ENCODE assay signal across 22 cellular contexts in the genomic region with DNA sequence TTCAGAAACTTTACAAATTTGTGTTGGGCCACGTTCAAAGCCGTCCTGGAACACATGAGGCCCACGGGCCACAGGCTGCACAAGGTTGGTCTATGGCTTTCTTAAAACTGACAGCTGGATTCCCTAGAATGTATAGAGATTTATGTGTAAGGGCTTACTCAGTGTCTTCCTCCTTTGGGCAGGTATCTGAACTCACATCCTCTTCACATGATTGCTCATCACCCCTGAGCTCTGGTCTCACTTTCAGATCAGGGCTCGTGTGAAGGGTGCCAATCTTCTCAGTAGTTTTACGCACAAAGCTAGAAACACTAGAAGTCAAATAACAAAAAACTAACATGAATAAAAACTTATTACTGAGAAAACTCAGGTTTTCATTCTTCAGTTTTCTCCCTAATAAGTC. TPM values are rescaled to one million over a fixed set of nuclear protein-coding genes. Genes with fewer than 3 reads are reported as not detected.
DNase-seq lines count a peak whose midpoint lies in the region; ATAC-seq and TF ChIP-seq lines count a peak whose summit lies in the region.
"Had no signal": no experiment of that assay in that cellular context is flagged by ENCODE, and none has a peak within 500 bp of the region (broad histone marks: within the 10 kb centered on the region; RNA-seq: fewer than 3 reads in every experiment).

No MANE protein-coding gene starts in this region.

- ATAC-seq in GM18870 (IDR thresholded peaks at IDR 0.05; ENCODE audit: unreplicated experiment) (peak; percentile 65), HG02610 (IDR thresholded peaks at IDR 0.05; ENCODE audit: unreplicated experiment) (peak; percentile 80)
- peak; percentile 97 for ATAC-seq in activated T-helper 17 cell treated with anti-CD3 and anti-CD28 coated beads, Interleukin-2, amount 50 U/mL, for 72 hours (replicated peaks)
- ATAC-seq: A549, left ventricle myocardium superior had no signal

- TF ChIP-seq CTCF in glutamatergic neuron (IDR thresholded peaks at IDR 0.05; ENCODE audit: partially characterized antibody, unreplicated experiment): no peak

- in situ Hi-C loops in G401 (cut with HindIII; ENCODE audit: low sequenced_read_pairs): no loop called here

- intact Hi-C loops in activated CD4-positive, alpha-beta memory T cell treated with anti-CD3 and anti-CD28 coated beads for 36 hours (cut with micrococcal nuclease): no loop called here

- CTCF ChIA-PET in activated CD4-positive, alpha-beta memory T cell treated with anti-CD3 and anti-CD28 coated beads for 36 hours (lab: Charles Lee): interaction anchor here (0.5 to 1.8 kb wide), 4 partner anchors 51 to 468 kb away, joined by 3 to 11 read pairs (median 3); no protein-coding TSS in a partner anchor
- CTCF ChIA-PET in activated CD4-positive, alpha-beta memory T cell treated with anti-CD3 and anti-CD28 coated beads, Interleukin-2, amount 10 ng/mL, durations not matched to agents 7 days and 5 days (lab: Charles Lee): interaction anchor here (0.9 to 2.7 kb wide), 5 partner anchors 12 to 51 kb away, joined by 3 to 13 read pairs (median 5); a partner anchor contains a TSS

- H3K4me1 Mint-ChIP-seq in activated CD4-positive, alpha-beta memory T cell treated with anti-CD3 and anti-CD28 coated beads for 36 hours (ENCODE audit: low read depth): peaks cover 17% of the 10 kb centered on the region
- H3K4me1 Mint-ChIP-seq in activated CD4-positive, alpha-beta memory T cell treated with anti-CD3 and anti-CD28 coated beads, Interleukin-2, amount 10 ng/mL, durations not matched to agents 7 days and 5 days: peaks cover 20% of the 10 kb centered on the region
- H3K4me1 Mint-ChIP-seq in activated T-helper 17 cell treated with anti-CD3 and anti-CD28 coated beads, Interleukin-2, amount 50 U/mL, for 72 hours: peaks cover 7% of the 10 kb centered on the region
- H3K4me1 Mint-ChIP-seq in glutamatergic neuron (ENCODE audit: low read depth, unreplicated experiment): no peaks in the 10 kb centered on the region
- H3K4me1 Mint-ChIP-seq: activated naive CD4-positive, alpha-beta T cell treated with anti-CD3 and anti-CD28 coated beads, Interleukin-2, amount 50 U/mL, for 24 hours; endodermal cell had no signal

- H3K27me3 Mint-ChIP-seq in activated CD4-positive, alpha-beta memory T cell treated with anti-CD3 and anti-CD28 coated beads for 36 hours: no peaks in the 10 kb centered on the region
- H3K27me3 Mint-ChIP-seq in activated CD4-positive, alpha-beta memory T cell treated with anti-CD3 and anti-CD28 coated beads, Interleukin-2, amount 10 ng/mL, durations not matched to agents 7 days and 5 days: no peaks in the 10 kb centered on the region
- no peaks in the 10 kb centered on the region for H3K27me3 Mint-ChIP-seq in activated T-helper 17 cell treated with anti-CD3 and anti-CD28 coated beads, Interleukin-2, amount 50 U/mL, for 72 hours
- H3K27me3 Mint-ChIP-seq in glutamatergic neuron (ENCODE audit: unreplicated experiment): no peaks in the 10 kb centered on the region
- H3K27me3 Mint-ChIP-seq: activated naive CD4-positive, alpha-beta T cell treated with anti-CD3 and anti-CD28 coated beads, Interleukin-2, amount 50 U/mL, for 24 hours had no signal

- H3K36me3 Mint-ChIP-seq in activated CD4-positive, alpha-beta memory T cell treated with anti-CD3 and anti-CD28 coated beads for 36 hours: peaks cover 65% of the 10 kb centered on the region
- H3K36me3 Mint-ChIP-seq in activated CD4-positive, alpha-beta memory T cell treated with anti-CD3 and anti-CD28 coated beads, Interleukin-2, amount 10 ng/mL, durations not matched to agents 7 days and 5 days (ENCODE audit: low read depth): peaks cover 74% of the 10 kb centered on the region
- peaks cover 96% of the 10 kb centered on the region for H3K36me3 Mint-ChIP-seq in activated T-helper 17 cell treated with anti-CD3 and anti-CD28 coated beads, Interleukin-2, amount 50 U/mL, for 72 hours (ENCODE audit: low read depth)
- no peaks in the 10 kb centered on the region for H3K36me3 Mint-ChIP-seq in glutamatergic neuron (ENCODE audit: unreplicated experiment)

- H3K9me3 Mint-ChIP-seq in activated CD4-positive, alpha-beta memory T cell treated with anti-CD3 and anti-CD28 coated beads for 36 hours: no peaks in the 10 kb centered on the region
- H3K9me3 Mint-ChIP-seq in activated CD4-positive, alpha-beta memory T cell treated with anti-CD3 and anti-CD28 coated beads, Interleukin-2, amount 10 ng/mL, durations not matched to agents 7 days and 5 days: no peaks in the 10 kb centered on the region
- no peaks in the 10 kb centered on the region for H3K9me3 Mint-ChIP-seq in activated T-helper 17 cell treated with anti-CD3 and anti-CD28 coated beads, Interleukin-2, amount 50 U/mL, for 72 hours
- no peaks in the 10 kb centered on the region for H3K9me3 Mint-ChIP-seq in glutamatergic neuron (ENCODE audit: unreplicated experiment)
- H3K9me3 Mint-ChIP-seq: activated naive CD4-positive, alpha-beta T cell treated with anti-CD3 and anti-CD28 coated beads, Interleukin-2, amount 50 U/mL, for 24 hours; endodermal cell had no signal

- H3K4me3 Mint-ChIP-seq in activated CD4-positive, alpha-beta memory T cell treated with anti-CD3 and anti-CD28 coated beads for 36 hours: no peak overlapping the region
- no peak overlapping the region for H3K4me3 Mint-ChIP-seq in activated CD4-positive, alpha-beta memory T cell treated with anti-CD3 and anti-CD28 coated beads, Interleukin-2, amount 10 ng/mL, durations not matched to agents 7 days and 5 days
- H3K4me3 Mint-ChIP-seq in activated T-helper 17 cell treated with anti-CD3 and anti-CD28 coated beads, Interleukin-2, amount 50 U/mL, for 72 hours: no peak overlapping the region
- H3K4me3 Mint-ChIP-seq in glutamatergic neuron (ENCODE audit: unreplicated experiment): no peak overlapping the region
- H3K4me3 Mint-ChIP-seq: activated naive CD4-positive, alpha-beta T cell treated with anti-CD3 and anti-CD28 coated beads, Interleukin-2, amount 50 U/mL, for 24 hours; endodermal cell had no signal

- POLR2A ChIA-PET in activated CD4-positive, alpha-beta memory T cell treated with anti-CD3 and anti-CD28 coated beads for 36 hours (lab: Charles Lee): interaction anchor here (0.7 to 1.4 kb wide), 2 partner anchors 27 to 88 kb away, joined by 4 read pairs; a partner anchor contains a TSS
- POLR2A ChIA-PET in activated CD4-positive, alpha-beta memory T cell treated with anti-CD3 and anti-CD28 coated beads, Interleukin-2, amount 10 ng/mL, durations not matched to agents 7 days and 5 days (lab: Charles Lee): interaction anchor here (1.1 to 1.3 kb wide), 2 partner anchors 26 to 51 kb away, joined by 3 to 7 read pairs; no protein-coding TSS in a partner anchor

- DNase-seq in activated CD4-positive, alpha-beta memory T cell treated with anti-CD3 and anti-CD28 coated beads for 36 hours: peak; percentile 19
- DNase-seq in activated CD4-positive, alpha-beta memory T cell treated with anti-CD3 and anti-CD28 coated beads, Interleukin-2, amount 10 ng/mL, durations not matched to agents 7 days and 5 days: no peak
- DNase-seq in glutamatergic neuron (no peak), hippocampal formation (lab: John Stamatoyannopoulos, UW) (no peak), G401 (ENCODE audit: low spot score) (no peak)
- DNase-seq: activated CD4-positive, alpha-beta T cell treated with anti-CD3 and anti-CD28 coated beads for 1 hour; endodermal cell; Karpas-422; left ventricle myocardium superior; NCI-H1930; NCI-H345; NK-92 treated with Interleukin-12 subunit alpha and Interleukin-12 subunit beta, amount 100 ng/mL, for 24 hours; stimulated activated CD4-positive, alpha-beta T cell treated with anti-CD3 and anti-CD28 coated beads, Interleukin-4, amount 100 ng/mL, for 1 hour had no signal

- no peak overlapping the region for H3K27ac Mint-ChIP-seq in activated CD4-positive, alpha-beta memory T cell treated with anti-CD3 and anti-CD28 coated beads for 36 hours
- H3K27ac Mint-ChIP-seq in activated CD4-positive, alpha-beta memory T cell treated with anti-CD3 and anti-CD28 coated beads, Interleukin-2, amount 10 ng/mL, durations not matched to agents 7 days and 5 days: no peak overlapping the region
- H3K27ac Mint-ChIP-seq in activated T-helper 17 cell treated with anti-CD3 and anti-CD28 coated beads, Interleukin-2, amount 50 U/mL, for 72 hours: peak overlapping the region; percentile 26
- H3K27ac Mint-ChIP-seq in glutamatergic neuron (ENCODE audit: unreplicated experiment): no peak overlapping the region
- H3K27ac Mint-ChIP-seq: activated naive CD4-positive, alpha-beta T cell treated with anti-CD3 and anti-CD28 coated beads, Interleukin-2, amount 50 U/mL, for 24 hours; endodermal cell had no signal

RNA-seq across cellular contexts. Expression of a gene that starts 27.1 kb away (rescaled TPM):
- 10 to 100 TPM; 19.9 to 20.9 TPM for total RNA-seq in activated CD4-positive, alpha-beta memory T cell treated with anti-CD3 and anti-CD28 coated beads for 36 hours
- 10 to 100 TPM; 20.3 to 22.6 TPM for total RNA-seq in activated CD4-positive, alpha-beta memory T cell treated with anti-CD3 and anti-CD28 coated beads, Interleukin-2, amount 10 ng/mL, durations not matched to agents 7 days and 5 days
- total RNA-seq in activated T-helper 17 cell treated with anti-CD3 and anti-CD28 coated beads, Interleukin-2, amount 50 U/mL, for 72 hours: 10 to 100 TPM; 17.9 to 23.5 TPM
- 17.9 TPM for total RNA-seq in glutamatergic neuron (ENCODE audit: unreplicated experiment)
- total RNA-seq in G401 (2014; rRNA removed; shearing (Covaris generic)): 26.4 and 33.0 TPM in 2 replicates

RNA-seq across cellular contexts. Expression of a gene that starts 27.5 kb away (rescaled TPM):
- 10 to 100 TPM; 37.3 to 39.5 TPM for total RNA-seq in activated CD4-positive, alpha-beta memory T cell treated with anti-CD3 and anti-CD28 coated beads for 36 hours
- total RNA-seq in activated CD4-positive, alpha-beta memory T cell treated with anti-CD3 and anti-CD28 coated beads, Interleukin-2, amount 10 ng/mL, durations not matched to agents 7 days and 5 days: 10 to 100 TPM; 47.0 to 48.2 TPM
- 10 to 100 TPM; 48.9 to 54.2 TPM for total RNA-seq in activated T-helper 17 cell treated with anti-CD3 and anti-CD28 coated beads, Interleukin-2, amount 50 U/mL, for 72 hours
- total RNA-seq in glutamatergic neuron (ENCODE audit: unreplicated experiment): 26.5 TPM
- total RNA-seq in G401 (2014; rRNA removed; shearing (Covaris generic)): 67.3 and 111 TPM in 2 replicates

RNA-seq across cellular contexts. Expression of a gene that starts 28.8 kb away (rescaled TPM):
- total RNA-seq in activated CD4-positive, alpha-beta memory T cell treated with anti-CD3 and anti-CD28 coated beads for 36 hours: not detected
- total RNA-seq in activated CD4-positive, alpha-beta memory T cell treated with anti-CD3 and anti-CD28 coated beads, Interleukin-2, amount 10 ng/mL, durations not matched to agents 7 days and 5 days: not detected
- total RNA-seq in activated T-helper 17 cell treated with anti-CD3 and anti-CD28 coated beads, Interleukin-2, amount 50 U/mL, for 72 hours: not detected
- total RNA-seq in glutamatergic neuron (ENCODE audit: unreplicated experiment): not detected
- total RNA-seq in G401 (2014; rRNA removed; shearing (Covaris generic)): 3.3 and 4.6 TPM in 2 replicates
- total RNA-seq: endodermal cell, mononuclear cell, skeletal muscle tissue, urinary bladder had no signal

RNA-seq across cellular contexts. Expression of a gene that starts 46.4 kb away (rescaled TPM):
- total RNA-seq in activated CD4-positive, alpha-beta memory T cell treated with anti-CD3 and anti-CD28 coated beads for 36 hours: not detected
- total RNA-seq in activated CD4-positive, alpha-beta memory T cell treated with anti-CD3 and anti-CD28 coated beads, Interleukin-2, amount 10 ng/mL, durations not matched to agents 7 days and 5 days: under 1 TPM in 1 of 2 experiments, not detected in 1; 0.28 TPM
- not detected for total RNA-seq in activated T-helper 17 cell treated with anti-CD3 and anti-CD28 coated beads, Interleukin-2, amount 50 U/mL, for 72 hours
- total RNA-seq in glutamatergic neuron (ENCODE audit: unreplicated experiment): 0.44 TPM
- total RNA-seq in G401 (2014; rRNA removed; shearing (Covaris generic)): not detected in 2 replicates
- total RNA-seq: skeletal muscle tissue, urinary bladder had no signal

RNA-seq across cellular contexts. Expression of a gene that starts 58.3 kb away (rescaled TPM):
- not detected for total RNA-seq in activated CD4-positive, alpha-beta memory T cell treated with anti-CD3 and anti-CD28 coated beads for 36 hours
- not detected for total RNA-seq in activated CD4-positive, alpha-beta memory T cell treated with anti-CD3 and anti-CD28 coated beads, Interleukin-2, amount 10 ng/mL, durations not matched to agents 7 days and 5 days
- total RNA-seq in activated T-helper 17 cell treated with anti-CD3 and anti-CD28 coated beads, Interleukin-2, amount 50 U/mL, for 72 hours: not detected
- not detected for total RNA-seq in glutamatergic neuron (ENCODE audit: unreplicated experiment)
- not detected in 2 replicates for total RNA-seq in G401 (2014; rRNA removed; shearing (Covaris generic))
- total RNA-seq: endodermal cell, left ventricle myocardium superior, mononuclear cell, prostate gland, skeletal muscle tissue, urinary bladder had no signal
